ENCODE assay signal across 17 cellular contexts in the genomic region with DNA sequence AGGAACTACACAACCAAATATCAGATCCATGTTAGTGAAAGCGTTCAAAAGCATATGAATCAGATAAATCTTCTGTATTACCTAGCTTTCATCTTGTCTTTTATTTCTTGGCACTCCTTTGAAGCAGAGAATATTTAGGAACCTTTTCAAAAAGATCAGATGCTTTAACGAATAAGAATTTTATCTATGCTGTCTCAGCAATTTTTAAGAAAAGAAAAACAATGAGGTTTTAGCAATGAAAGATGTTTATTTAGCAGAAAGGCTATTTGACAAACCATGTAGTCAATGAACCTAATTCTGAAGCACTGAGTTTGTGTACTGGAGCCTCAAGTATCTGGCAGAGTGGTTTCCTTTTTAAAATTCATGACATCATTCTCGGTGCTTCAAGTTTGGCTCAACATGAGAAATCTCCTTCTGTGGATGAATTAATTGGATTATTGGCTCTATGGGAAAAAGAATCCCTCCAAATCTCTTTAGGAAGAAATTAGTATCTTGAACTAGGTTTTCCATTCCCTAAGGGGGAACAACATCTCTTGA.
DNase-seq lines count a peak whose midpoint lies in the region; ATAC-seq, FAIRE-seq and TF ChIP-seq lines count a peak whose summit lies in the region.
"Had no signal": no experiment of that assay in that cellular context is flagged by ENCODE, and none has a peak within 500 bp of the region (broad histone marks: within the 10 kb centered on the region; RNA-seq: fewer than 3 reads in every experiment).

No MANE protein-coding gene starts in this region.

- no peak overlapping the region for H3K4me2 ChIP-seq in A549
- H3K4me2 ChIP-seq: BLaER1 treated with 17β-estradiol and CSF1 and Interleukin-3, amounts not matched to agents 10 nM and 100 nM had no signal

- H3K27ac ChIP-seq in A549, result no peak overlapping the region
- no peak overlapping the region for H3K27ac ChIP-seq in left lung
- H3K27ac ChIP-seq: BLaER1 treated with 17β-estradiol and CSF1 and Interleukin-3, amounts not matched to agents 10 nM and 100 nM; SJSA1 had no signal

- no peak for TF ChIP-seq EP300 in A549 (IDR thresholded peaks at IDR 0.05)

- no peaks in the 10 kb centered on the region for H3K4me1 ChIP-seq in A549
- H3K4me1 ChIP-seq in left lung, result no peaks in the 10 kb centered on the region
- H3K4me1 ChIP-seq: BLaER1 treated with 17β-estradiol and CSF1 and Interleukin-3, amounts not matched to agents 10 nM and 100 nM; SJSA1 had no signal

- H3K9me3 ChIP-seq in A549 (no peaks in the 10 kb centered on the region), left lung (peaks cover 0 to 5% of the 10 kb centered on the region in 2 donors)
- H3K9me3 ChIP-seq: BLaER1 treated with 17β-estradiol and CSF1 and Interleukin-3, amounts not matched to agents 10 nM and 100 nM; SJSA1 had no signal

- no peak for FAIRE-seq in A549 (lab: Jason Lieb, UNC)
- FAIRE-seq: H54 had no signal

- ATAC-seq in A549, result no peak
- ATAC-seq in left lung, result peak; percentile 79
- no peak for ATAC-seq in GM21825 (IDR thresholded peaks at IDR 0.05; ENCODE audit: unreplicated experiment)

- TF ChIP-seq CTCF in A549 (IDR thresholded peaks at IDR 0.05) (no peak), left lung (IDR thresholded peaks at IDR 0.05) (no peak), foreskin fibroblast (IDR thresholded peaks at IDR 0.05; ENCODE audit: low read depth, low read length) (no peak)

- CTCF ChIA-PET in A549 (lab: Yijun Ruan, JAX), result no interaction called here

- intact Hi-C loops in left lung (cut with DNase I), result no loop called here

- H3K27me3 ChIP-seq in left lung, result no peaks in the 10 kb centered on the region
- H3K27me3 ChIP-seq: BLaER1 treated with 17β-estradiol and CSF1 and Interleukin-3, amounts not matched to agents 10 nM and 100 nM; SJSA1 had no signal

- no peak for TF ChIP-seq POLR2A in A549 (IDR thresholded peaks at IDR 0.05; ENCODE audit: low read length)

- H3K36me3 ChIP-seq in left lung, result no peaks in the 10 kb centered on the region
- H3K36me3 ChIP-seq: BLaER1 treated with 17β-estradiol and CSF1 and Interleukin-3, amounts not matched to agents 10 nM and 100 nM; SJSA1 had no signal

- no peak overlapping the region for H3K4me3 ChIP-seq in A549
- H3K4me3 ChIP-seq in left lung, result no peak overlapping the region
- no peak overlapping the region for H3K4me3 ChIP-seq in foreskin fibroblast (ENCODE audit: low read depth in 1 of 2, low read length in 2 of 2)
- H3K4me3 ChIP-seq: BLaER1 treated with 17β-estradiol and CSF1 and Interleukin-3, amounts not matched to agents 10 nM and 100 nM; SJSA1 had no signal

- no peak for DNase-seq in A549 (ENCODE audit: low read depth in 1 of 2, low spot score in 1 of 2)
- DNase-seq in NCI-H1092 treated with DMSO at 0.1 percent for 48 hours (lab: John Stamatoyannopoulos, UW), result peak; percentile 58
- DNase-seq in NCI-H82 treated with DMSO at 0.1 percent for 48 hours (lab: John Stamatoyannopoulos, UW; ENCODE audit: unreplicated experiment), result peak; percentile 28
- no peak for DNase-seq in left lung
- DNase-seq in activated CD4-positive, alpha-beta T cell treated with anti-CD3 and anti-CD28 coated beads for 1 hour, result no peak
- no peak for DNase-seq in foreskin fibroblast
- DNase-seq in NCI-H187 (lab: John Stamatoyannopoulos, UW), result no peak
- DNase-seq: Kasumi-1, NCI-H1417 treated with DMSO at 0.1 percent for 48 hours, NCI-H2081, NCI-H226, NCI-H69, SW 1271 had no signal

- 3% methylated on average over 3 of the region's 3 CpGs for WGBS in A549 (ENCODE audit: missing lambda C conversion rate)

- TF ChIP-seq RAD21 in A549 (conservative IDR thresholded peaks at IDR 0.05 in 1 of 2, IDR thresholded peaks at IDR 0.05 in 1 of 2), result no peak

- POLR2A ChIA-PET in A549 (lab: Yijun Ruan, JAX), result no interaction called here

TF ChIP-seq in A549, 52 proteins besides CTCF, POLR2A, EP300 and RAD21:
- TF ChIP-seq MAFK (IDR thresholded peaks at IDR 0.05; ENCODE audit: partially characterized antibody) (peak; percentile 79), REST (IDR thresholded peaks at IDR 0.05) (no peak), TP53 (CRISPR knock-in tag; IDR thresholded peaks at IDR 0.05) (no peak)

Comparison
In these comparisons a context has a peak if more than half of its experiments do, and no peak if none do; other contexts are left out.
1. DNase-seq: peak in NCI-H1092 treated with DMSO at 0.1 percent for 48 hours (single experiment) and NCI-H82 treated with DMSO at 0.1 percent for 48 hours (single experiment); none in A549 (0 of 2), left lung (0 of 2), activated CD4-positive, alpha-beta T cell treated with anti-CD3 and anti-CD28 coated beads for 1 hour (single experiment), foreskin fibroblast (0 of 2) and NCI-H187 (0 of 2).